ENCODE assay signal across 24 cellular contexts in genomic region chr2:24749069-24749691, GRCh38. TPM values are rescaled to one million over a fixed set of nuclear protein-coding genes. Genes with fewer than 3 reads are reported as not detected.
A peak's percentile ranks its signal among the peaks of the same experiment; 100 is the strongest.
DNase-seq lines count a peak whose midpoint lies in the region; ATAC-seq and TF ChIP-seq lines count a peak whose summit lies in the region.
"Had no signal": no experiment of that assay in that cellular context is flagged by ENCODE, and none has a peak within 500 bp of the region (broad histone marks: within the 10 kb centered on the region; RNA-seq: fewer than 3 reads in every experiment).

No MANE protein-coding gene starts in this region.

- H3K27me3 ChIP-seq in hepatocyte: no peaks in the 10 kb centered on the region
- H3K27me3 ChIP-seq: heart left ventricle, sigmoid colon, stomach, tibial artery had no signal

- WGBS in hepatocyte (ENCODE audit: low lambda C conversion rate, missing lambda C conversion rate): 90% methylated on average over 7 of the region's 7 CpGs

- no peak overlapping the region for H3K4me2 ChIP-seq in hepatocyte

- H3K36me3 Mint-ChIP-seq in activated naive CD4-positive, alpha-beta T cell treated with anti-CD3 and anti-CD28 coated beads, Interleukin-2, amount 50 U/mL, for 24 hours: peaks cover 9% of the 10 kb centered on the region
- peaks cover 5% of the 10 kb centered on the region for H3K36me3 Mint-ChIP-seq in activated naive CD4-positive, alpha-beta T cell treated with anti-CD3 and anti-CD28 coated beads, Interleukin-2, amount 10 ng/mL, durations not matched to agents 7 days and 5 days

- CTCF ChIA-PET in activated naive CD4-positive, alpha-beta T cell treated with anti-CD3 and anti-CD28 coated beads, Interleukin-2, amount 10 ng/mL, durations not matched to agents 7 days and 5 days (lab: Charles Lee): no interaction called here

- no peaks in the 10 kb centered on the region for H3K9me3 ChIP-seq in hepatocyte (ENCODE audit: low read depth)
- H3K9me3 ChIP-seq: heart left ventricle, sigmoid colon, stomach, tibial artery had no signal

- H3K4me1 ChIP-seq in hepatocyte (ENCODE audit: insufficient read depth): no peaks in the 10 kb centered on the region
- H3K4me1 ChIP-seq: tibial artery had no signal

- H3K4me1 Mint-ChIP-seq in activated naive CD4-positive, alpha-beta T cell treated with anti-CD3 and anti-CD28 coated beads, Interleukin-2, amount 50 U/mL, for 24 hours: peaks cover 7% of the 10 kb centered on the region
- H3K4me1 Mint-ChIP-seq in activated naive CD4-positive, alpha-beta T cell treated with anti-CD3 and anti-CD28 coated beads, Interleukin-2, amount 10 ng/mL, durations not matched to agents 7 days and 5 days: no peaks in the 10 kb centered on the region

- H3K79me2 ChIP-seq in hepatocyte: no peaks in the 10 kb centered on the region

- no peaks in the 10 kb centered on the region for H4K20me1 ChIP-seq in hepatocyte (ENCODE audit: insufficient read depth, poor library complexity, severe bottlenecking)

- no peak overlapping the region for H3K27ac ChIP-seq in hepatocyte
- H3K27ac ChIP-seq: heart left ventricle, sigmoid colon, SK-N-MC, stomach, tibial artery, VCaP had no signal

- no peaks in the 10 kb centered on the region for H3K9me3 Mint-ChIP-seq in activated naive CD4-positive, alpha-beta T cell treated with anti-CD3 and anti-CD28 coated beads, Interleukin-2, amount 50 U/mL, for 24 hours
- no peaks in the 10 kb centered on the region for H3K9me3 Mint-ChIP-seq in activated naive CD4-positive, alpha-beta T cell treated with anti-CD3 and anti-CD28 coated beads, Interleukin-2, amount 10 ng/mL, durations not matched to agents 7 days and 5 days
- H3K9me3 Mint-ChIP-seq: activated naive CD8-positive, alpha-beta T cell treated with anti-CD3 and anti-CD28 coated beads for 36 hours; neural crest cell had no signal

- TF ChIP-seq CTCF in hepatocyte (IDR thresholded peaks at IDR 0.05; ENCODE audit: poor library complexity): no peak

- no peak for ATAC-seq in Right ventricle myocardium inferior
- ATAC-seq: heart left ventricle, left ventricle myocardium superior had no signal

- DNase-seq in activated naive CD4-positive, alpha-beta T cell treated with anti-CD3 and anti-CD28 coated beads, Interleukin-2, amount 10 ng/mL, durations not matched to agents 7 days and 5 days: no peak
- DNase-seq in amniotic epithelial cell (ENCODE audit: low read depth) (peak; percentile 12), islet precursor cell (peak; percentile 80), Right ventricle myocardium inferior (ENCODE audit: missing footprints) (no peak), hepatocyte (ENCODE audit: low spot score) (no peak), HUDEP-2 (lab: John Stamatoyannopoulos, UW; ENCODE audit: unreplicated experiment in 76 of 76) (no peak)
- no peak for DNase-seq in stimulated activated CD4-positive, alpha-beta T cell treated with anti-CD3 and anti-CD28 coated beads, Interleukin-4, amount 100 ng/mL, for 1 hour
- DNase-seq: activated naive CD8-positive, alpha-beta T cell treated with anti-CD3 and anti-CD28 coated beads for 36 hours; DMS153; heart left ventricle; Kasumi-1; left ventricle myocardium superior; NCI-H1694 treated with DMSO at 0.1 percent for 48 hours; NCI-H2171 treated with DMSO at 0.1 percent for 48 hours; NCI-H526; RPMI8226; sigmoid colon; stimulated activated CD4-positive, alpha-beta T cell treated with anti-CD3 and anti-CD28 coated beads, Interleukin-15, amount 100 ng/mL, for 24 hours; stomach; tibial artery had no signal

- no peak overlapping the region for H3K4me3 ChIP-seq in hepatocyte
- H3K4me3 ChIP-seq: heart left ventricle, sigmoid colon, SK-N-MC, stomach, tibial artery had no signal

- intact Hi-C loops in Right ventricle myocardium inferior (cut with DNase I): no loop called here

- H3K27ac Mint-ChIP-seq in activated naive CD4-positive, alpha-beta T cell treated with anti-CD3 and anti-CD28 coated beads, Interleukin-2, amount 50 U/mL, for 24 hours: peak overlapping the region; percentile 18
- H3K27ac Mint-ChIP-seq in activated naive CD4-positive, alpha-beta T cell treated with anti-CD3 and anti-CD28 coated beads, Interleukin-2, amount 10 ng/mL, durations not matched to agents 7 days and 5 days: no peak overlapping the region
- H3K27ac Mint-ChIP-seq: activated naive CD8-positive, alpha-beta T cell treated with anti-CD3 and anti-CD28 coated beads for 36 hours had no signal

- H3K27me3 Mint-ChIP-seq in activated naive CD4-positive, alpha-beta T cell treated with anti-CD3 and anti-CD28 coated beads, Interleukin-2, amount 50 U/mL, for 24 hours: no peaks in the 10 kb centered on the region
- no peaks in the 10 kb centered on the region for H3K27me3 Mint-ChIP-seq in activated naive CD4-positive, alpha-beta T cell treated with anti-CD3 and anti-CD28 coated beads, Interleukin-2, amount 10 ng/mL, durations not matched to agents 7 days and 5 days
- H3K27me3 Mint-ChIP-seq: activated naive CD8-positive, alpha-beta T cell treated with anti-CD3 and anti-CD28 coated beads for 36 hours had no signal

- H3K9me2 ChIP-seq in hepatocyte (replicated peaks; ENCODE audit: insufficient read depth): no peaks in the 10 kb centered on the region

- peaks cover 4% of the 10 kb centered on the region for H3K36me3 ChIP-seq in hepatocyte (replicated peaks; ENCODE audit: insufficient read depth, low read depth)

- no peak overlapping the region for H2AFZ ChIP-seq in hepatocyte

- H3K4me3 Mint-ChIP-seq in activated naive CD4-positive, alpha-beta T cell treated with anti-CD3 and anti-CD28 coated beads, Interleukin-2, amount 50 U/mL, for 24 hours: no peak overlapping the region
- no peak overlapping the region for H3K4me3 Mint-ChIP-seq in activated naive CD4-positive, alpha-beta T cell treated with anti-CD3 and anti-CD28 coated beads, Interleukin-2, amount 10 ng/mL, durations not matched to agents 7 days and 5 days
- H3K4me3 Mint-ChIP-seq: activated naive CD8-positive, alpha-beta T cell treated with anti-CD3 and anti-CD28 coated beads for 36 hours; neural crest cell had no signal

RNA-seq across cellular contexts. Expression of gene PTRHD1, which starts 44.0 kb away (rescaled TPM):
- total RNA-seq in Right ventricle myocardium inferior: 33.4 TPM
- 40.5 and 47.8 TPM in 2 replicates for total RNA-seq in hepatocyte
- polyA plus RNA-seq in hepatocyte: 61.1 and 63.6 TPM in 2 replicates

RNA-seq across cellular contexts. Expression of gene CENPO, which starts 44.0 kb away (rescaled TPM):
- total RNA-seq in Right ventricle myocardium inferior (3.0 TPM), hepatocyte (8.2 and 14.6 TPM in 2 replicates)
- polyA plus RNA-seq in hepatocyte: 5.1 and 9.7 TPM in 2 replicates

Comparison
In these comparisons a context has a peak if more than half of its experiments do, and no peak if none do; other contexts are left out.
1. DNase-seq: peak in amniotic epithelial cell (single experiment) and islet precursor cell (single experiment); none in activated naive CD4-positive, alpha-beta T cell treated with anti-CD3 and anti-CD28 coated beads, Interleukin-2, amount 10 ng/mL, durations not matched to agents 7 days and 5 days (single experiment), Right ventricle myocardium inferior (single experiment), hepatocyte (single experiment), stimulated activated CD4-positive, alpha-beta T cell treated with anti-CD3 and anti-CD28 coated beads, Interleukin-4, amount 100 ng/mL, for 1 hour (single experiment) and HUDEP-2 (0 of 76).